ENCODE assay signal across 8 cellular contexts in the genomic region with DNA sequence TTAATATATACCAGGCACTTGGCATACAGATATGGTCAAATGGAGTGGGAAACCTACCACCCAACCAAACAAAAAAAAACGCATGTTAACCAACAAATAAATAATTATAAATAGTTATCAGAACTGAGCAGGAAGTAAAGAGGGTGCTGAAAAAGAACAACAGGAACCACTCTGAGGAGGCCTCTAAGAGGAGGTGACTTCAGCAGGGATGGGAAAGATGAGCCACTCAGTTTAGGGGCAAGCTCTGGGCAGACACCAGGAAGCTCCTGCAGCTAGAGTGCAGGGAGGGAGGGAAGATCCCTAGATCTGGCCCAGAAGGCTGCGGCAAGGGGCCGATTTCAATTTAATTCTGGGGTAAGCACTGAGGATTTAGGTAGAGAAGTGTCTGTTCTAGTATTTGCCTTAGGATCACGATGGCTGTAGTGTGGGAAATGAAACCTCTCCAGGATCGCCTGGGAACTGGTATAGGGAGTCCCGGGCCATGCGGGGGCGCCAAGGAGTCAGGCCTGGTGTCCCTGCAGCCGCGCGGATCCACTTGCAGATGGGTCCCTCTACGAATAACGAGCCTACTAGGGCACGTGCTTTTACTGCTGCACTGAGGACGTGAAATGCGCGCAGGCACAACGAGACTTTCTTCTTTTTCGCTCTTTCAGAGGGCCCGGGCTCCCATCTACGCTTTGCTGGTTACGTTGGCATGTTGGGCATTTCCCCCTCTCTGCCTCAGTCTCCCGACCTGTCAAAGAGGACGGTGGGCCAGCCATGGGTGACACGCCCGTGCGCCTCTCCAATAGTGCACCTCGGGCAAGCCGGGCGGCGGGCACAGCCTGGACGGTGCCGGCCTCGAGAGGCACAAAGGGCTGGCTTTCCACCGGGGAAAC. TPM values are rescaled to one million over a fixed set of nuclear protein-coding genes. Genes with fewer than 3 reads are reported as not detected.
DNase-seq lines count a peak whose midpoint lies in the region; ATAC-seq and TF ChIP-seq lines count a peak whose summit lies in the region.

No MANE protein-coding gene starts in this region.

- H3K27me3 Mint-ChIP-seq in GM23338 (ENCODE audit: insufficient read depth, low read depth, poor library complexity) = peaks cover 4% of the 10 kb centered on the region
- H3K27me3 Mint-ChIP-seq in activated B cell treated with CpG ODN at 0.5 μM for 24 hours = no peaks in the 10 kb centered on the region
- peaks cover 0 to 11% (median 7%) of the 10 kb centered on the region in 3 donors for H3K27me3 Mint-ChIP-seq in immature natural killer cell (ENCODE audit: low read depth in 3 of 3)

- peaks cover 33% of the 10 kb centered on the region for H3K79me2 ChIP-seq in GM23338 (replicated peaks; ENCODE audit: insufficient read depth)

- H3K4me3 Mint-ChIP-seq in GM23338 (peak overlapping the region; percentile 64), activated B cell treated with CpG ODN at 0.5 μM for 24 hours (peak overlapping the region; percentile 83), immature natural killer cell (peak overlapping the region; percentile 81 to 90 (median 89))

- intact Hi-C loops in activated B cell treated with CpG ODN at 0.5 μM for 24 hours (cut with micrococcal nuclease) = loop anchor here (1.0 to 10.0 kb wide), 3 partner anchors 63 to 502 kb away; a partner anchor contains a TSS

- H3K36me3 ChIP-seq in GM23338 (ENCODE audit: insufficient read depth) = no peaks in the 10 kb centered on the region

- H3K27ac ChIP-seq in GM23338 (ENCODE audit: low read depth) (peak overlapping the region; percentile 75), skin epidermis (peak overlapping the region in 20 of 21 experiments; percentile 65 to 95 (median 86))

- H3K9me2 ChIP-seq in GM23338 (ENCODE audit: insufficient read depth) = no peaks in the 10 kb centered on the region

- peak; percentile 87 for DNase-seq in AG10803 (ENCODE audit: low read depth)
- peak; percentile 98 for DNase-seq in GM23338 (ENCODE audit: low spot score)
- peak; percentile 56 for DNase-seq in NCI-H2196 treated with DMSO at 0.1 percent for 48 hours (lab: John Stamatoyannopoulos, UW; ENCODE audit: unreplicated experiment)
- peak; percentile 51 for DNase-seq in activated B cell treated with CpG ODN at 0.5 μM for 24 hours
- peak; percentile 59 for DNase-seq in central memory CD4-positive, alpha-beta T cell
- DNase-seq in immature natural killer cell = peak; percentile 68 to 70 (median 68)

- peak overlapping the region; percentile 98 for H2AFZ ChIP-seq in GM23338

- ATAC-seq in GM23338 (peak; percentile 85), activated B cell treated with CpG ODN at 0.5 μM for 24 hours (ENCODE audit: low read depth) (peak; percentile 19), HG03135 (IDR thresholded peaks at IDR 0.05; ENCODE audit: unreplicated experiment) (no peak)

- H3K27ac Mint-ChIP-seq in GM23338 (no peak overlapping the region), activated B cell treated with CpG ODN at 0.5 μM for 24 hours (peak overlapping the region; percentile 83), immature natural killer cell (peak overlapping the region; percentile 80 to 94 (median 86))

- POLR2A ChIA-PET in activated B cell treated with CpG ODN at 0.5 μM for 24 hours (lab: Charles Lee) = no interaction called here

- H3K9me3 Mint-ChIP-seq in GM23338 (peaks cover 25% of the 10 kb centered on the region), activated B cell treated with CpG ODN at 0.5 μM for 24 hours (no peaks in the 10 kb centered on the region), immature natural killer cell (no peaks in the 10 kb centered on the region)

- peak; percentile 88 for TF ChIP-seq CTCF in AG10803 (conservative IDR thresholded peaks at IDR 0.05; ENCODE audit: low read length)
- TF ChIP-seq CTCF in GM23338 (conservative IDR thresholded peaks at IDR 0.05; ENCODE audit: low read depth in 2 of 2) = peak; percentile 77 to 91
- no peak for TF ChIP-seq CTCF in activated B cell treated with CpG ODN at 0.5 μM for 24 hours (IDR thresholded peaks at IDR 0.05)

- peaks cover 28% of the 10 kb centered on the region for H3K4me1 ChIP-seq in GM23338 (ENCODE audit: insufficient read depth)

- 0 out of 2 replicates have a peak, but pooled peaks cover 7% of the 10 kb centered on the region for H4K20me1 ChIP-seq in GM23338 (replicated peaks; ENCODE audit: insufficient read depth)

- H3K36me3 Mint-ChIP-seq in GM23338 (ENCODE audit: low read depth) (peaks cover 24% of the 10 kb centered on the region), activated B cell treated with CpG ODN at 0.5 μM for 24 hours (ENCODE audit: low read depth) (peaks cover 4% of the 10 kb centered on the region), immature natural killer cell (no peaks in the 10 kb centered on the region)

- CTCF ChIA-PET in activated B cell treated with CpG ODN at 0.5 μM for 24 hours (lab: Charles Lee) = interaction anchor here (0.7 to 3.1 kb wide), 3 partner anchors 47 to 67 kb away, joined by 3 to 16 read pairs (median 10); no protein-coding TSS in a partner anchor

- H3F3A ChIP-seq in GM23338 (replicated peaks; ENCODE audit: low read depth) = peaks cover 7% of the 10 kb centered on the region; the same call in 1 of the 2 replicates

- H3K4me3 ChIP-seq in AG10803 (ENCODE audit: low read length) (peak overlapping the region; percentile 74), GM23338 (peak overlapping the region; percentile 82), skin epidermis (peak overlapping the region; percentile 43 to 80 (median 66))

- H3K4me1 Mint-ChIP-seq in GM23338 = peaks cover 25% of the 10 kb centered on the region
- peaks cover 51% of the 10 kb centered on the region for H3K4me1 Mint-ChIP-seq in activated B cell treated with CpG ODN at 0.5 μM for 24 hours
- peaks cover 48 to 52% of the 10 kb centered on the region in 2 donors for H3K4me1 Mint-ChIP-seq in immature natural killer cell

- H3K4me2 ChIP-seq in GM23338 = peak overlapping the region; percentile 98

- H3K27me3 ChIP-seq in GM23338 (ENCODE audit: insufficient read depth) = no peaks in the 10 kb centered on the region

TF ChIP-seq in GM23338, 12 proteins besides CTCF, POLR2A, EP300 and RAD21:
- TF ChIP-seq CREB1 (CRISPR knock-in tag; IDR thresholded peaks at IDR 0.05; ENCODE audit: low read depth) (peak; percentile 28; the same call in 1 of the 2 replicates), EZH2 (IDR thresholded peaks at IDR 0.05; ENCODE audit: low read depth, unreplicated experiment) (no peak)

RNA-seq across cellular contexts. Expression of a gene that starts 1.5 kb away (rescaled TPM):
- total RNA-seq in GM23338 (2014; rRNA removed; shearing (Covaris generic)) = 21.8 and 31.5 TPM in 2 replicates
- polyA plus RNA-seq in GM23338 (2016; fragmentation: Nextera tagmentation; extraction: Ambion mirVana) (8.3 and 10.2 TPM in 2 replicates), immature natural killer cell (10 to 100 TPM in 1 of 3 donors, 1 to 10 TPM in 1, under 1 TPM in 1; 0.62 to 12.8 (median 3.5) TPM)
- 62.8 and 82.0 TPM in 2 replicates for total RNA-seq in activated B cell treated with CpG ODN at 0.5 μM for 24 hours
